ENCODE assay signal across 1 cellular context in genomic region chr2:46328316-46328715, GRCh38.
TF ChIP-seq lines count a peak whose summit lies in the region.

No MANE protein-coding gene starts in this region.

TF ChIP-seq in K562, 482 proteins besides CTCF, POLR2A, EP300 and RAD21:
- TF ChIP-seq SMARCC2 (IDR thresholded peaks at IDR 0.05; ENCODE audit: low read depth), result no peak
- TF ChIP-seq AFF1 (IDR thresholded peaks at IDR 0.05; ENCODE audit: low read depth in 1 of 2, partially characterized antibody in 2 of 2), result no peak
- no peak for TF ChIP-seq TFAP4 (CRISPR knock-in tag; IDR thresholded peaks at IDR 0.05; ENCODE audit: borderline replicate concordance)
- TF ChIP-seq U2AF2 (optimal IDR thresholded peaks at IDR 0.05; ENCODE audit: low read depth, low read length), result no peak
- TF ChIP-seq NCOR1 (IDR thresholded peaks at IDR 0.05), result no peak
- TF ChIP-seq PKNOX1 (IDR thresholded peaks at IDR 0.05), result peak; percentile 8; the same call in 1 of the 2 replicates
- TF ChIP-seq ZSCAN32 (CRISPR knock-in tag; IDR thresholded peaks at IDR 0.05), result no peak
- TF ChIP-seq TSHZ1 (CRISPR knock-in tag; IDR thresholded peaks at IDR 0.05), result no peak
- TF ChIP-seq CC2D1A (IDR thresholded peaks at IDR 0.05), result no peak
- no peak for TF ChIP-seq SIRT6 (IDR thresholded peaks at IDR 0.05; ENCODE audit: low read depth, low read length)
- no peak for TF ChIP-seq ZNF778 (CRISPR knock-in tag; IDR thresholded peaks at IDR 0.05)
- no peak for TF ChIP-seq UBTF (IDR thresholded peaks at IDR 0.05; ENCODE audit: borderline replicate concordance in 1 of 2, low read depth in 2 of 2, low read length in 2 of 2)
- no peak for TF ChIP-seq NCOA2 (IDR thresholded peaks at IDR 0.05; ENCODE audit: partially characterized antibody in 2 of 2)
- peak; percentile 8 for TF ChIP-seq MEIS2 (IDR thresholded peaks at IDR 0.05; ENCODE audit: partially characterized antibody)
- TF ChIP-seq CREB3 (tag; conservative IDR thresholded peaks at IDR 0.05; ENCODE audit: low read depth), result no peak
- no peak for TF ChIP-seq TCF7L2 (IDR thresholded peaks at IDR 0.05; ENCODE audit: low read depth, low read length)
- no peak for TF ChIP-seq CBFA2T3 (IDR thresholded peaks at IDR 0.05)
- no peak for TF ChIP-seq ZNF124 (CRISPR knock-in tag; IDR thresholded peaks at IDR 0.05)
- no peak for TF ChIP-seq SMAD4 (CRISPR knock-in tag; conservative IDR thresholded peaks at IDR 0.05)
- TF ChIP-seq RNF219 (CRISPR knock-in tag; IDR thresholded peaks at IDR 0.05), result no peak
- no peak for TF ChIP-seq SMARCE1 (IDR thresholded peaks at IDR 0.05)
- peak; percentile 43; the same call in 1 of the 2 replicates for TF ChIP-seq HMBOX1 (IDR thresholded peaks at IDR 0.05)
- TF ChIP-seq KLF6 (CRISPR knock-in tag; IDR thresholded peaks at IDR 0.05; ENCODE audit: borderline replicate concordance), result no peak
- no peak for TF ChIP-seq SREBF2 (CRISPR knock-in tag; IDR thresholded peaks at IDR 0.05)
- TF ChIP-seq NEUROD1 (IDR thresholded peaks at IDR 0.05; ENCODE audit: borderline replicate concordance, low read depth, low read length, partially characterized antibody), result no peak
